Comparison of ENCODE assay signal across 1 cellular context in genomic region chr19:1260749-1261511, GRCh38.
A peak's percentile ranks its signal among the peaks of the same experiment; 100 is the strongest.
TF ChIP-seq lines count a peak whose summit lies in the region.

No MANE protein-coding gene starts in this region.

TF ChIP-seq in HepG2, 621 proteins besides CTCF, POLR2A, EP300 and RAD21 (continued from another document and continues in another):
- peak; percentile 23; the same call in 1 of the 2 replicates for TF ChIP-seq BATF2 (CRISPR knock-in tag; IDR thresholded peaks at IDR 0.05)
- TF ChIP-seq SPEN (CRISPR knock-in tag; IDR thresholded peaks at IDR 0.05; ENCODE audit: low read depth) = peak; percentile 23; the same call in 1 of the 2 replicates
- no peak for TF ChIP-seq ZNF552 (CRISPR knock-in tag; IDR thresholded peaks at IDR 0.05; ENCODE audit: borderline replicate concordance)
- TF ChIP-seq PATZ1 (CRISPR knock-in tag; IDR thresholded peaks at IDR 0.05) = peak; percentile 86
- no peak for TF ChIP-seq RBM39 (IDR thresholded peaks at IDR 0.05; ENCODE audit: low read depth, low read length, poor library complexity, severe bottlenecking)
- no peak for TF ChIP-seq ZNF407 (CRISPR knock-in tag; IDR thresholded peaks at IDR 0.05; ENCODE audit: not compliant biosample characterization)
- TF ChIP-seq RBAK (CRISPR knock-in tag; IDR thresholded peaks at IDR 0.05) = no peak
- TF ChIP-seq FOXP1 (IDR thresholded peaks at IDR 0.05) = no peak
- TF ChIP-seq FOXP1 (CRISPR knock-in tag; IDR thresholded peaks at IDR 0.05) = 0 out of 2 replicates have a peak, but pooled peaks have one; percentile 2
- TF ChIP-seq AGO1 (IDR thresholded peaks at IDR 0.05; ENCODE audit: low read depth, low read length, poor library complexity, severe bottlenecking) = peak; percentile 93
- peak; percentile 79 for TF ChIP-seq HDAC1 (CRISPR knock-in tag; IDR thresholded peaks at IDR 0.05)
- TF ChIP-seq MBNL3 (CRISPR knock-in tag; conservative IDR thresholded peaks at IDR 0.05) = no peak
- TF ChIP-seq ZNF12 (CRISPR knock-in tag; IDR thresholded peaks at IDR 0.05) = no peak
- TF ChIP-seq KAT7 (CRISPR knock-in tag; IDR thresholded peaks at IDR 0.05; ENCODE audit: borderline replicate concordance) = no peak
- peak; percentile 65; the same call in 1 of the 2 replicates for TF ChIP-seq SIN3A (IDR thresholded peaks at IDR 0.05; ENCODE audit: borderline replicate concordance, low read depth, low read length)
- no peak for TF ChIP-seq ADNP (CRISPR knock-in tag; IDR thresholded peaks at IDR 0.05)
- TF ChIP-seq CBX2 (IDR thresholded peaks at IDR 0.05; ENCODE audit: low read depth, low read length) = no peak
- no peak for TF ChIP-seq CBX2 (CRISPR knock-in tag; IDR thresholded peaks at IDR 0.05; ENCODE audit: low read depth)
- peak; percentile 82 for TF ChIP-seq BHLHE40 (IDR thresholded peaks at IDR 0.05; ENCODE audit: low read length)
- peak; percentile 59; the same call in 1 of the 2 replicates for TF ChIP-seq ZFP82 (CRISPR knock-in tag; IDR thresholded peaks at IDR 0.05; ENCODE audit: borderline replicate concordance)
- no peak for TF ChIP-seq MLXIP (CRISPR knock-in tag; IDR thresholded peaks at IDR 0.05; ENCODE audit: borderline replicate concordance)
- no peak for TF ChIP-seq ZFP62 (CRISPR knock-in tag; IDR thresholded peaks at IDR 0.05)
- TF ChIP-seq ZNF674 (CRISPR knock-in tag; IDR thresholded peaks at IDR 0.05; ENCODE audit: low read depth) = no peak
- TF ChIP-seq ZKSCAN5 (CRISPR knock-in tag; IDR thresholded peaks at IDR 0.05) = no peak
- TF ChIP-seq ZFP91 (CRISPR knock-in tag; IDR thresholded peaks at IDR 0.05; ENCODE audit: borderline replicate concordance) = peak; percentile 10; the same call in 1 of the 2 replicates
- no peak for TF ChIP-seq NAIF1 (CRISPR knock-in tag; IDR thresholded peaks at IDR 0.05; ENCODE audit: borderline replicate concordance)
- 0 out of 2 replicates have a peak, but pooled peaks have one; percentile 5 for TF ChIP-seq ZNF691 (CRISPR knock-in tag; IDR thresholded peaks at IDR 0.05; ENCODE audit: borderline replicate concordance, low read depth)
- peak; percentile 74 for TF ChIP-seq GMEB1 (CRISPR knock-in tag; IDR thresholded peaks at IDR 0.05; ENCODE audit: borderline replicate concordance)
- TF ChIP-seq SNAPC4 (CRISPR knock-in tag; IDR thresholded peaks at IDR 0.05) = no peak
- TF ChIP-seq GATAD2A (CRISPR knock-in tag; IDR thresholded peaks at IDR 0.05) = no peak
